1 cellular context compared by ENCODE assay signal in the genomic region with DNA sequence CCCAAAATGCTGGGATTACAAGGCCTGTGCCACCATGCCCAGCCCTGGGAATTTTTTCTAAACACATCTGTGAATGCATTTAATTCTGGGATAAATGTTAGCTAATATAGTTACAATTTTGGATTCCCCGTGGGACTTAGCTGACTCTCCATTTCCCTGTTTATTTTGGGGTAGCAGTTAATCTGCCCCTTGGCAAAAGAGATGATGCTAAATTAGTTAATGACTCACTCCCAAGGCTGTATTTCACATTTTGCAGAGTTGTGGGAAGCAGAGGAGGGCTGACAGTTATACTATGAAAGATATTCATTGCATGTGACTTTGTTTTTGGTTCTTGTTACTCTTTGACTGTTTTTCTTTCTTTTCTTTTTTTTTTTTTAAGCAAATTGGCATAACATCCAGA.
TF ChIP-seq lines count a peak whose summit lies in the region.

No MANE protein-coding gene starts in this region.

TF ChIP-seq in GM23338, 12 proteins besides CTCF, POLR2A, EP300 and RAD21 (continued from another document):
- TF ChIP-seq, protein P1, sequence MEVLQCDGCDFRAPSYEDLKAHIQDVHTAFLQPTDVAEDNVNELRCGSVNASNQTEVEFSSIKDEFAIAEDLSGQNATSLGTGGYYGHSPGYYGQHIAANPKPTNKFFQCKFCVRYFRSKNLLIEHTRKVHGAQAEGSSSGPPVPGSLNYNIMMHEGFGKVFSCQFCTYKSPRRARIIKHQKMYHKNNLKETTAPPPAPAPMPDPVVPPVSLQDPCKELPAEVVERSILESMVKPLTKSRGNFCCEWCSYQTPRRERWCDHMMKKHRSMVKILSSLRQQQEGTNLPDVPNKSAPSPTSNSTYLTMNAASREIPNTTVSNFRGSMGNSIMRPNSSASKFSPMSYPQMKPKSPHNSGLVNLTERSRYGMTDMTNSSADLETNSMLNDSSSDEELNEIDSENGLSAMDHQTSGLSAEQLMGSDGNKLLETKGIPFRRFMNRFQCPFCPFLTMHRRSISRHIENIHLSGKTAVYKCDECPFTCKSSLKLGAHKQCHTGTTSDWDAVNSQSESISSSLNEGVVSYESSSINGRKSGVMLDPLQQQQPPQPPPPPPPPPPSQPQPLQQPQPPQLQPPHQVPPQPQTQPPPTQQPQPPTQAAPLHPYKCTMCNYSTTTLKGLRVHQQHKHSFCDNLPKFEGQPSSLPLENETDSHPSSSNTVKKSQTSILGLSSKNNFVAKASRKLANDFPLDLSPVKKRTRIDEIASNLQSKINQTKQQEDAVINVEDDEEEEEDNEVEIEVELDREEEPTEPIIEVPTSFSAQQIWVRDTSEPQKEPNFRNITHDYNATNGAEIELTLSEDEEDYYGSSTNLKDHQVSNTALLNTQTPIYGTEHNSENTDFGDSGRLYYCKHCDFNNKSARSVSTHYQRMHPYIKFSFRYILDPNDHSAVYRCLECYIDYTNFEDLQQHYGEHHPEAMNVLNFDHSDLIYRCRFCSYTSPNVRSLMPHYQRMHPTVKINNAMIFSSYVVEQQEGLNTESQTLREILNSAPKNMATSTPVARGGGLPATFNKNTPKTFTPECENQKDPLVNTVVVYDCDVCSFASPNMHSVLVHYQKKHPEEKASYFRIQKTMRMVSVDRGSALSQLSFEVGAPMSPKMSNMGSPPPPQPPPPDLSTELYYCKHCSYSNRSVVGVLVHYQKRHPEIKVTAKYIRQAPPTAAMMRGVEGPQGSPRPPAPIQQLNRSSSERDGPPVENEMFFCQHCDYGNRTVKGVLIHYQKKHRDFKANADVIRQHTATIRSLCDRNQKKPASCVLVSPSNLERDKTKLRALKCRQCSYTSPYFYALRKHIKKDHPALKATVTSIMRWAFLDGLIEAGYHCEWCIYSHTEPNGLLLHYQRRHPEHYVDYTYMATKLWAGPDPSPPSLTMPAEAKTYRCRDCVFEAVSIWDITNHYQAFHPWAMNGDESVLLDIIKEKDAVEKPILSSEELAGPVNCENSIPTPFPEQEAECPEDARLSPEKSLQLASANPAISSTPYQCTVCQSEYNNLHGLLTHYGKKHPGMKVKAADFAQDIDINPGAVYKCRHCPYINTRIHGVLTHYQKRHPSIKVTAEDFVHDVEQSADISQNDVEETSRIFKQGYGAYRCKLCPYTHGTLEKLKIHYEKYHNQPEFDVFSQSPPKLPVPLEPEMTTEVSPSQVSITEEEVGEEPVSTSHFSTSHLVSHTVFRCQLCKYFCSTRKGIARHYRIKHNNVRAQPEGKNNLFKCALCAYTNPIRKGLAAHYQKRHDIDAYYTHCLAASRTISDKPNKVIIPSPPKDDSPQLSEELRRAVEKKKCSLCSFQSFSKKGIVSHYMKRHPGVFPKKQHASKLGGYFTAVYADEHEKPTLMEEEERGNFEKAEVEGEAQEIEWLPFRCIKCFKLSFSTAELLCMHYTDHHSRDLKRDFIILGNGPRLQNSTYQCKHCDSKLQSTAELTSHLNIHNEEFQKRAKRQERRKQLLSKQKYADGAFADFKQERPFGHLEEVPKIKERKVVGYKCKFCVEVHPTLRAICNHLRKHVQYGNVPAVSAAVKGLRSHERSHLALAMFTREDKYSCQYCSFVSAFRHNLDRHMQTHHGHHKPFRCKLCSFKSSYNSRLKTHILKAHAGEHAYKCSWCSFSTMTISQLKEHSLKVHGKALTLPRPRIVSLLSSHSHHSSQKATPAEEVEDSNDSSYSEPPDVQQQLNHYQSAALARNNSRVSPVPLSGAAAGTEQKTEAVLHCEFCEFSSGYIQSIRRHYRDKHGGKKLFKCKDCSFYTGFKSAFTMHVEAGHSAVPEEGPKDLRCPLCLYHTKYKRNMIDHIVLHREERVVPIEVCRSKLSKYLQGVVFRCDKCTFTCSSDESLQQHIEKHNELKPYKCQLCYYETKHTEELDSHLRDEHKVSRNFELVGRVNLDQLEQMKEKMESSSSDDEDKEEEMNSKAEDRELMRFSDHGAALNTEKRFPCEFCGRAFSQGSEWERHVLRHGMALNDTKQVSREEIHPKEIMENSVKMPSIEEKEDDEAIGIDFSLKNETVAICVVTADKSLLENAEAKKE (CRISPR knock-in tag; IDR thresholded peaks at IDR 0.05): no peak
